ENCODE assay signal across 28 cellular contexts in the genomic region with DNA sequence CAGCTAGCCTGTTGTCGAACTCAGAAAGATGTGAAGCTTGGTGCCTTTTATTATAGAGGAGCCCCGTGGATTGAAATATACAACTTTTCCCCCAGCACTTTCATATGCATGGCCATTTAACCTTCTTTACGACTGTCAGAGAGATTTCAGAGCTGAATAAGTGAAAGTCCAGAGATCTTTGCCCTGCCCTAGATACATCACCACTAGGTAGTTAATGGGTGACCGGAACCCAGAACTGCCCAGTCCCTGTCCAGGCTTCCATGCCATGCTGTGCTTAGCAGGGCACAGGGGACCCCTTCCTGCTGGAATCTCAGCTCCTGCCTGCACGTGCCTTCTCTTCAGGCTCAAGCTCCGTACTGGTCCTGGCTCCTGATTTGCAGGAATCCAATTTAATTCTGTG. TPM values are rescaled to one million over a fixed set of nuclear protein-coding genes. Genes with fewer than 3 reads are reported as not detected.
"Had no signal": no experiment of that assay in that cellular context is flagged by ENCODE, and none has a peak within 500 bp of the region (broad histone marks: within the 10 kb centered on the region; RNA-seq: fewer than 3 reads in every experiment).

No MANE protein-coding gene starts in this region.

- H3K4me1 ChIP-seq: breast epithelium, colonic mucosa, pancreas, tibial nerve had no signal

- H3K27me3 ChIP-seq: adrenal gland, breast epithelium, colonic mucosa, dorsolateral prefrontal cortex, pancreas, sigmoid colon, tibial nerve had no signal

- H3K27ac Mint-ChIP-seq: activated B cell treated with CpG ODN at 0.5 μM for 24 hours; activated CD4-positive, alpha-beta T cell treated with anti-CD3 and anti-CD28 coated beads for 36 hours; activated naive CD8-positive, alpha-beta T cell; activated T-helper 2 cell treated with anti-CD3 and anti-CD28 coated beads, Interferon-gamma antibody, Interleukin-2, Interleukin-4, amounts not matched to agents 10 μg/mL and 5 μg/mL and 100 μg/mL, durations not matched to agents 14 hours and 24 hours and 36 hours; effector memory CD8-positive, alpha-beta T cell; natural killer cell treated with Interleukin-12 subunit alpha and Interleukin-12 subunit beta and Interleukin-15 and Interleukin-18, amount 100 ng/mL, for 72 hours; T-helper 1 cell treated with Interleukin-12 subunit alpha and Interleukin-12 subunit beta and Interleukin-4 antibody, amounts not matched to agents 30 μg/mL and 1 μg/mL, for 36 hours had no signal

- H3K36me3 Mint-ChIP-seq: activated naive CD8-positive, alpha-beta T cell; natural killer cell treated with Interleukin-12 subunit alpha and Interleukin-12 subunit beta and Interleukin-15 and Interleukin-18, amount 100 ng/mL, for 72 hours had no signal

- ATAC-seq: activated CD4-positive, alpha-beta T cell treated with anti-CD3 and anti-CD28 coated beads for 36 hours; activated T-cell treated with anti-CD3 and anti-CD28 coated beads, Interleukin-2, amount 50 U/mL, for 4 hours; effector memory CD8-positive, alpha-beta T cell; esophagus mucosa; left lung; natural killer cell treated with Interleukin-12 subunit alpha and Interleukin-12 subunit beta and Interleukin-15 and Interleukin-18, amount 100 ng/mL, for 72 hours; pancreas; stimulated activated naive CD8-positive, alpha-beta T cell treated with anti-CD3 and anti-CD28 coated beads, Interleukin-15, Interleukin-2, amounts not matched to agents 100 U/mL and 50 U/mL, for 24 hours had no signal

- DNase-seq: activated B cell treated with CpG ODN at 0.5 μM for 24 hours; activated CD4-positive, alpha-beta T cell treated with anti-CD3 and anti-CD28 coated beads for 36 hours; activated CD4-positive, alpha-beta T cell treated with anti-CD3 and anti-CD28 coated beads, Interleukin-2, amount 50 U/mL, for 48 hours; activated CD8-positive, alpha-beta memory T cell treated with anti-CD3 and anti-CD28 coated beads, Interleukin-2, amount 50 U/mL, for 48 hours; activated naive CD4-positive, alpha-beta T cell; activated T-cell treated with anti-CD3 and anti-CD28 coated beads, Interleukin-2, amount 50 U/mL, for 4 hours; adrenal gland; colonic mucosa; dorsolateral prefrontal cortex; effector memory CD8-positive, alpha-beta T cell; foreskin melanocyte; head of caudate nucleus; islet precursor cell; left lung; midbrain; pancreas; sigmoid colon; stimulated activated CD4-positive, alpha-beta T cell treated with anti-CD3 and anti-CD28 coated beads, Interleukin-4, amount 100 ng/mL, for 24 hours; stimulated activated naive CD8-positive, alpha-beta T cell treated with anti-CD3 and anti-CD28 coated beads, Interleukin-15, Interleukin-2, amounts not matched to agents 100 U/mL and 50 U/mL, for 24 hours; T1000 had no signal

- H3K27me3 Mint-ChIP-seq: activated CD4-positive, alpha-beta T cell treated with anti-CD3 and anti-CD28 coated beads for 36 hours; activated naive CD8-positive, alpha-beta T cell had no signal

- H3K27ac ChIP-seq: adrenal gland, breast epithelium, colonic mucosa, dorsolateral prefrontal cortex, left lung, pancreas, sigmoid colon, tibial nerve had no signal

- H3K9me3 ChIP-seq: adrenal gland, breast epithelium, colonic mucosa, left lung, pancreas, sigmoid colon, tibial nerve had no signal

- H3K4me3 ChIP-seq: adrenal gland, breast epithelium, colonic mucosa, dorsolateral prefrontal cortex, left lung, pancreas, sigmoid colon, tibial nerve had no signal

- H3K4me3 Mint-ChIP-seq: activated B cell treated with CpG ODN at 0.5 μM for 24 hours; activated CD4-positive, alpha-beta T cell treated with anti-CD3 and anti-CD28 coated beads for 36 hours; activated naive CD8-positive, alpha-beta T cell; activated T-cell treated with anti-CD3 and anti-CD28 coated beads, Interleukin-2, amount 50 U/mL, for 4 hours; effector memory CD8-positive, alpha-beta T cell; natural killer cell treated with Interleukin-12 subunit alpha and Interleukin-12 subunit beta and Interleukin-15 and Interleukin-18, amount 100 ng/mL, for 72 hours; T-helper 1 cell treated with Interleukin-12 subunit alpha and Interleukin-12 subunit beta and Interleukin-4 antibody, amounts not matched to agents 30 μg/mL and 1 μg/mL, for 36 hours had no signal

- H3K4me1 Mint-ChIP-seq: activated B cell treated with CpG ODN at 0.5 μM for 24 hours had no signal

- H3K9me3 Mint-ChIP-seq: activated B cell treated with CpG ODN at 0.5 μM for 24 hours; activated T-cell treated with anti-CD3 and anti-CD28 coated beads, Interleukin-2, amount 50 U/mL, for 4 hours; activated T-helper 2 cell treated with anti-CD3 and anti-CD28 coated beads, Interferon-gamma antibody, Interleukin-2, Interleukin-4, amounts not matched to agents 10 μg/mL and 5 μg/mL and 100 μg/mL, durations not matched to agents 14 hours and 24 hours and 36 hours; effector memory CD8-positive, alpha-beta T cell; natural killer cell treated with Interleukin-12 subunit alpha and Interleukin-12 subunit beta and Interleukin-15 and Interleukin-18, amount 100 ng/mL, for 72 hours; T-helper 1 cell treated with Interleukin-12 subunit alpha and Interleukin-12 subunit beta and Interleukin-4 antibody, amounts not matched to agents 30 μg/mL and 1 μg/mL, for 36 hours had no signal

- H3K36me3 ChIP-seq: adrenal gland, breast epithelium, colonic mucosa, left lung, pancreas, sigmoid colon, tibial nerve had no signal

RNA-seq across cellular contexts. Expression of gene SRL, which starts 32.2 kb away (rescaled TPM):
- total RNA-seq: activated B cell treated with CpG ODN at 0.5 μM for 24 hours; activated CD4-positive, alpha-beta T cell treated with anti-CD3 and anti-CD28 coated beads for 36 hours; activated CD8-positive, alpha-beta memory T cell treated with anti-CD3 and anti-CD28 coated beads for 36 hours; activated T-helper 2 cell treated with anti-CD3 and anti-CD28 coated beads, Interferon-gamma antibody, Interleukin-2, Interleukin-4, amounts not matched to agents 10 μg/mL and 5 μg/mL and 100 μg/mL, durations not matched to agents 14 hours and 24 hours and 36 hours; natural killer cell treated with Interleukin-12 subunit alpha and Interleukin-12 subunit beta and Interleukin-15 and Interleukin-18, amount 100 ng/mL, for 72 hours had no signal
